In genomic region chr11:67505605-67506396, GRCh38 we compare ENCODE assay signal across 1 cellular context.
TF ChIP-seq lines count a peak whose summit lies in the region.

No MANE protein-coding gene starts in this region.

TF ChIP-seq in GM12878, 131 proteins besides CTCF, POLR2A, EP300 and RAD21 (continued from another document):
- TF ChIP-seq, protein P1, sequence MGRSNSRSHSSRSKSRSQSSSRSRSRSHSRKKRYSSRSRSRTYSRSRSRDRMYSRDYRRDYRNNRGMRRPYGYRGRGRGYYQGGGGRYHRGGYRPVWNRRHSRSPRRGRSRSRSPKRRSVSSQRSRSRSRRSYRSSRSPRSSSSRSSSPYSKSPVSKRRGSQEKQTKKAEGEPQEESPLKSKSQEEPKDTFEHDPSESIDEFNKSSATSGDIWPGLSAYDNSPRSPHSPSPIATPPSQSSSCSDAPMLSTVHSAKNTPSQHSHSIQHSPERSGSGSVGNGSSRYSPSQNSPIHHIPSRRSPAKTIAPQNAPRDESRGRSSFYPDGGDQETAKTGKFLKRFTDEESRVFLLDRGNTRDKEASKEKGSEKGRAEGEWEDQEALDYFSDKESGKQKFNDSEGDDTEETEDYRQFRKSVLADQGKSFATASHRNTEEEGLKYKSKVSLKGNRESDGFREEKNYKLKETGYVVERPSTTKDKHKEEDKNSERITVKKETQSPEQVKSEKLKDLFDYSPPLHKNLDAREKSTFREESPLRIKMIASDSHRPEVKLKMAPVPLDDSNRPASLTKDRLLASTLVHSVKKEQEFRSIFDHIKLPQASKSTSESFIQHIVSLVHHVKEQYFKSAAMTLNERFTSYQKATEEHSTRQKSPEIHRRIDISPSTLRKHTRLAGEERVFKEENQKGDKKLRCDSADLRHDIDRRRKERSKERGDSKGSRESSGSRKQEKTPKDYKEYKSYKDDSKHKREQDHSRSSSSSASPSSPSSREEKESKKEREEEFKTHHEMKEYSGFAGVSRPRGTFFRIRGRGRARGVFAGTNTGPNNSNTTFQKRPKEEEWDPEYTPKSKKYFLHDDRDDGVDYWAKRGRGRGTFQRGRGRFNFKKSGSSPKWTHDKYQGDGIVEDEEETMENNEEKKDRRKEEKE (IDR thresholded peaks at IDR 0.05) = no peak
- TF ChIP-seq, protein P2, sequence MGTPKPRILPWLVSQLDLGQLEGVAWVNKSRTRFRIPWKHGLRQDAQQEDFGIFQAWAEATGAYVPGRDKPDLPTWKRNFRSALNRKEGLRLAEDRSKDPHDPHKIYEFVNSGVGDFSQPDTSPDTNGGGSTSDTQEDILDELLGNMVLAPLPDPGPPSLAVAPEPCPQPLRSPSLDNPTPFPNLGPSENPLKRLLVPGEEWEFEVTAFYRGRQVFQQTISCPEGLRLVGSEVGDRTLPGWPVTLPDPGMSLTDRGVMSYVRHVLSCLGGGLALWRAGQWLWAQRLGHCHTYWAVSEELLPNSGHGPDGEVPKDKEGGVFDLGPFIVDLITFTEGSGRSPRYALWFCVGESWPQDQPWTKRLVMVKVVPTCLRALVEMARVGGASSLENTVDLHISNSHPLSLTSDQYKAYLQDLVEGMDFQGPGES (IDR thresholded peaks at IDR 0.05) = no peak
- TF ChIP-seq SIN3A (IDR thresholded peaks at IDR 0.05; ENCODE audit: low read depth, low read length) = no peak; the same call in 1 of the 2 replicates
- no peak for TF ChIP-seq ZNF622 (IDR thresholded peaks at IDR 0.05)
- peak; percentile 62 for TF ChIP-seq DPF2 (IDR thresholded peaks at IDR 0.05)
- TF ChIP-seq KLF5 (IDR thresholded peaks at IDR 0.05; ENCODE audit: partially characterized antibody) = peak; percentile 38
- no peak for TF ChIP-seq FOXK2 (IDR thresholded peaks at IDR 0.05)
- no peak for TF ChIP-seq NRF1 (conservative IDR thresholded peaks at IDR 0.05; ENCODE audit: low read depth, low read length)
- TF ChIP-seq, protein P3, sequence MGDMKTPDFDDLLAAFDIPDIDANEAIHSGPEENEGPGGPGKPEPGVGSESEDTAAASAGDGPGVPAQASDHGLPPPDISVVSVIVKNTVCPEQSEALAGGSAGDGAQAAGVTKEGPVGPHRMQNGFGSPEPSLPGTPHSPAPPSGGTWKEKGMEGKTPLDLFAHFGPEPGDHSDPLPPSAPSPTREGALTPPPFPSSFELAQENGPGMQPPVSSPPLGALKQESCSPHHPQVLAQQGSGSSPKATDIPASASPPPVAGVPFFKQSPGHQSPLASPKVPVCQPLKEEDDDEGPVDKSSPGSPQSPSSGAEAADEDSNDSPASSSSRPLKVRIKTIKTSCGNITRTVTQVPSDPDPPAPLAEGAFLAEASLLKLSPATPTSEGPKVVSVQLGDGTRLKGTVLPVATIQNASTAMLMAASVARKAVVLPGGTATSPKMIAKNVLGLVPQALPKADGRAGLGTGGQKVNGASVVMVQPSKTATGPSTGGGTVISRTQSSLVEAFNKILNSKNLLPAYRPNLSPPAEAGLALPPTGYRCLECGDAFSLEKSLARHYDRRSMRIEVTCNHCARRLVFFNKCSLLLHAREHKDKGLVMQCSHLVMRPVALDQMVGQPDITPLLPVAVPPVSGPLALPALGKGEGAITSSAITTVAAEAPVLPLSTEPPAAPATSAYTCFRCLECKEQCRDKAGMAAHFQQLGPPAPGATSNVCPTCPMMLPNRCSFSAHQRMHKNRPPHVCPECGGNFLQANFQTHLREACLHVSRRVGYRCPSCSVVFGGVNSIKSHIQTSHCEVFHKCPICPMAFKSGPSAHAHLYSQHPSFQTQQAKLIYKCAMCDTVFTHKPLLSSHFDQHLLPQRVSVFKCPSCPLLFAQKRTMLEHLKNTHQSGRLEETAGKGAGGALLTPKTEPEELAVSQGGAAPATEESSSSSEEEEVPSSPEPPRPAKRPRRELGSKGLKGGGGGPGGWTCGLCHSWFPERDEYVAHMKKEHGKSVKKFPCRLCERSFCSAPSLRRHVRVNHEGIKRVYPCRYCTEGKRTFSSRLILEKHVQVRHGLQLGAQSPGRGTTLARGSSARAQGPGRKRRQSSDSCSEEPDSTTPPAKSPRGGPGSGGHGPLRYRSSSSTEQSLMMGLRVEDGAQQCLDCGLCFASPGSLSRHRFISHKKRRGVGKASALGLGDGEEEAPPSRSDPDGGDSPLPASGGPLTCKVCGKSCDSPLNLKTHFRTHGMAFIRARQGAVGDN (IDR thresholded peaks at IDR 0.05) = peak; percentile 71
- TF ChIP-seq WRNIP1 (IDR thresholded peaks at IDR 0.05; ENCODE audit: borderline replicate concordance, low read depth, low read length) = 0 out of 2 replicates have a peak, but pooled peaks have one; percentile 24
- no peak for TF ChIP-seq CBX3 (IDR thresholded peaks at IDR 0.05; ENCODE audit: borderline replicate concordance, low read depth)
- TF ChIP-seq IKZF1 (conservative IDR thresholded peaks at IDR 0.05) = peak; percentile 93
- TF ChIP-seq MTA3 (IDR thresholded peaks at IDR 0.05; ENCODE audit: borderline replicate concordance, low read length) = no peak
- no peak for TF ChIP-seq E4F1 (IDR thresholded peaks at IDR 0.05; ENCODE audit: borderline replicate concordance, partially characterized antibody)
- peak; percentile 37; the same call in 1 of the 2 replicates for TF ChIP-seq RUNX3 (IDR thresholded peaks at IDR 0.05; ENCODE audit: low read length)
- TF ChIP-seq SMARCA5 (IDR thresholded peaks at IDR 0.05) = peak; percentile 95
- TF ChIP-seq RB1 (IDR thresholded peaks at IDR 0.05; ENCODE audit: borderline replicate concordance) = peak; percentile 87; the same call in 1 of the 2 replicates
